ENCODE assay signal across 8 cellular contexts in genomic region chr5:148443998-148444397, GRCh38.
DNase-seq lines count a peak whose midpoint lies in the region; ATAC-seq, FAIRE-seq and TF ChIP-seq lines count a peak whose summit lies in the region.

No MANE protein-coding gene starts in this region.

- no peak overlapping the region for H3K9ac ChIP-seq in GM12878 (ENCODE audit: control insufficient read depth, insufficient read depth, low read length)

- intact Hi-C loops in GM12878 (cut with micrococcal nuclease; ENCODE audit: unreplicated experiment) = loop anchor here (1.0 to 5.0 kb wide), 4 partner anchors 243 to 668 kb away; no protein-coding TSS in a partner anchor

- peak; percentile 86 for FAIRE-seq in GM12878 (lab: Jason Lieb, UNC)

- TF ChIP-seq CTCF in GM12878 (IDR thresholded peaks at IDR 0.05 in 2 of 3, conservative IDR thresholded peaks at IDR 0.05 in 1 of 3; ENCODE audit: control insufficient read depth in 2 of 3, extremely low read depth in 1 of 3, insufficient read depth in 1 of 3, low read depth in 3 of 3, low read length in 3 of 3) = peak; percentile 63 to 73 (median 69)

- in situ Hi-C loops in KBM-7 (cut with MboI; ENCODE audit: low pct_unique_long_range_greater_than_20kb, low sequenced_read_pairs) = no loop called here
- in situ Hi-C loops in GM12878 (cut with MboI) = loop anchor here (10.0 kb wide), 1 partner anchor 591 kb away; no protein-coding TSS in a partner anchor

- H3K27me3 ChIP-seq in GM12878 (replicated peaks in 1 of 2; ENCODE audit: control insufficient read depth in 2 of 2, insufficient read depth in 2 of 2, low read length in 1 of 2) (no peaks in the 10 kb centered on the region), iPS DF 6.9 (ENCODE audit: control insufficient read depth, insufficient read depth, low read length) (no peaks in the 10 kb centered on the region)

- no peak overlapping the region for H2AFZ ChIP-seq in GM12878 (ENCODE audit: control insufficient read depth, low read depth, low read length)

- H3K27ac ChIP-seq in GM12878 (ENCODE audit: control insufficient read depth, insufficient read depth) (no peak overlapping the region), iPS DF 6.9 (ENCODE audit: low read length) (no peak overlapping the region)

- 35% methylated on average over 5 of the region's 5 CpGs for WGBS in GM12878 (ENCODE audit: insufficient coverage, insufficient replicate concordance, low lambda C conversion rate, missing lambda C conversion rate)
- WGBS in iPS DF 6.9 (ENCODE audit: insufficient coverage, insufficient read length) = no CpG with 5 or more reads among the region's 5 CpGs

- no peaks in the 10 kb centered on the region for H3K4me1 ChIP-seq in GM12878 (ENCODE audit: control insufficient read depth, insufficient read depth, low read length)
- no peaks in the 10 kb centered on the region for H3K4me1 ChIP-seq in iPS DF 6.9 (ENCODE audit: control insufficient read depth, insufficient read depth, low read length)

- SMC1A ChIA-PET in GM12878 (lab: Charles Lee; ENCODE audit: uncharacterized antibody, unreplicated experiment) = interaction anchor here (0.8 to 6.4 kb wide), 6 partner anchors 9 to 671 kb away, joined by 3 to 50 read pairs (median 4); no protein-coding TSS in a partner anchor

- peak; percentile 96 for ATAC-seq in GM12878

- H3K36me3 ChIP-seq in GM12878 (ENCODE audit: control insufficient read depth in 2 of 2, insufficient read depth in 2 of 2, low read length in 1 of 2) (peaks cover 0 to 9% of the 10 kb centered on the region in 2 experiments; a peak in 2 of 4 replicates), iPS DF 6.9 (ENCODE audit: control insufficient read depth, insufficient read depth, low read length) (no peaks in the 10 kb centered on the region)

- no peak for TF ChIP-seq EP300 in GM12878 (IDR thresholded peaks at IDR 0.05; ENCODE audit: borderline replicate concordance in 1 of 2, control insufficient read depth in 1 of 2, low read depth in 2 of 2, low read length in 2 of 2)

- peak; percentile 24 for DNase-seq in activated T-cell treated with anti-CD3 and anti-CD28 coated beads for 1 hour (ENCODE audit: low read depth)
- DNase-seq in activated T-cell treated with anti-CD3 and anti-CD28 coated beads, Interleukin-2, amount 50 U/mL, for 1 hour = no peak
- DNase-seq in GOT3 (lab: John Stamatoyannopoulos, UW) = peak; percentile 13
- peak; percentile 57 for DNase-seq in KBM-7
- peak; percentile 22 for DNase-seq in SHP77 treated with DMSO at 0.1 percent for 48 hours (lab: John Stamatoyannopoulos, UW)
- DNase-seq in GM12878 (ENCODE audit: low read depth, low spot score) = peak; percentile 3
- peak; percentile 22 for DNase-seq in iPS DF 6.9 (ENCODE audit: low read depth, low spot score)
- peak in 2 of 3 donors; percentile 12 to 65 for DNase-seq in stimulated activated CD4-positive, alpha-beta T cell treated with anti-CD3 and anti-CD28 coated beads, Interleukin-12 subunit alpha, Interleukin-12 subunit beta, amount 100 ng/mL, for 48 hours (ENCODE audit: low read depth in 2 of 3, low spot score in 1 of 3)

- no peak overlapping the region for H3K4me3 ChIP-seq in GM12878
- H3K4me3 ChIP-seq in iPS DF 6.9 (ENCODE audit: low read length) = no peak overlapping the region

- H3K4me2 ChIP-seq in GM12878 (ENCODE audit: control insufficient read depth, insufficient read depth) = no peak overlapping the region

- no TSS peak for BruUV-seq in GM12878 (replicated peaks; lab: Mats Ljungman, UMichigan)

- H3K79me2 ChIP-seq in GM12878 (ENCODE audit: control insufficient read depth, insufficient read depth, low read length) = no peaks in the 10 kb centered on the region

- TF ChIP-seq POLR2A in GM12878 (IDR thresholded peaks at IDR 0.05; ENCODE audit: low read depth, low read length) = no peak

- POLR2A ChIA-PET in GM12878 (lab: Charles Lee) = no interaction called here

- H3K9me3 ChIP-seq in GM12878 (replicated peaks; ENCODE audit: control insufficient read depth, insufficient read depth, low read length) = no peaks in the 10 kb centered on the region
- no peaks in the 10 kb centered on the region for H3K9me3 ChIP-seq in iPS DF 6.9 (ENCODE audit: control insufficient read depth, insufficient read depth, low read length)

- peak; percentile 78 for TF ChIP-seq RAD21 in GM12878 (IDR thresholded peaks at IDR 0.05; ENCODE audit: insufficient read depth, low read depth, low read length)

- no peaks in the 10 kb centered on the region for H4K20me1 ChIP-seq in GM12878 (ENCODE audit: control insufficient read depth, insufficient read depth)

- CTCF ChIA-PET in GM12878 (lab: Yijun Ruan, JAX) = interaction anchor here (0.9 to 6.8 kb wide), 12 partner anchors 11 to 592 kb away, joined by 3 to 137 read pairs (median 4); no protein-coding TSS in a partner anchor

- RAD21 ChIA-PET in GM12878 (lab: Charles Lee; ENCODE audit: unreplicated experiment) = interaction anchor here (0.9 to 6.3 kb wide), 2 partner anchors 288 to 591 kb away, joined by 3 to 55 read pairs; no protein-coding TSS in a partner anchor

TF ChIP-seq in GM12878, 131 proteins besides CTCF, POLR2A, EP300 and RAD21:
- TF ChIP-seq BACH1 (IDR thresholded peaks at IDR 0.05; ENCODE audit: borderline replicate concordance) (peak; percentile 45; the same call in 1 of the 2 replicates), RUNX3 (IDR thresholded peaks at IDR 0.05; ENCODE audit: low read length) (0 out of 2 replicates have a peak, but pooled peaks have one; percentile 10), MEF2A (IDR thresholded peaks at IDR 0.05; ENCODE audit: insufficient read depth, low read depth, low read length) (no peak), BHLHE40 (IDR thresholded peaks at IDR 0.05; ENCODE audit: borderline replicate concordance in 1 of 2, low read depth in 2 of 2, low read length in 1 of 2) (no peak), SMC3 (IDR thresholded peaks at IDR 0.05; ENCODE audit: borderline replicate concordance, low read length) (peak; percentile 63; the same call in 1 of the 2 replicates)
